Comparison of ENCODE assay signal across 21 cellular contexts in the genomic region with DNA sequence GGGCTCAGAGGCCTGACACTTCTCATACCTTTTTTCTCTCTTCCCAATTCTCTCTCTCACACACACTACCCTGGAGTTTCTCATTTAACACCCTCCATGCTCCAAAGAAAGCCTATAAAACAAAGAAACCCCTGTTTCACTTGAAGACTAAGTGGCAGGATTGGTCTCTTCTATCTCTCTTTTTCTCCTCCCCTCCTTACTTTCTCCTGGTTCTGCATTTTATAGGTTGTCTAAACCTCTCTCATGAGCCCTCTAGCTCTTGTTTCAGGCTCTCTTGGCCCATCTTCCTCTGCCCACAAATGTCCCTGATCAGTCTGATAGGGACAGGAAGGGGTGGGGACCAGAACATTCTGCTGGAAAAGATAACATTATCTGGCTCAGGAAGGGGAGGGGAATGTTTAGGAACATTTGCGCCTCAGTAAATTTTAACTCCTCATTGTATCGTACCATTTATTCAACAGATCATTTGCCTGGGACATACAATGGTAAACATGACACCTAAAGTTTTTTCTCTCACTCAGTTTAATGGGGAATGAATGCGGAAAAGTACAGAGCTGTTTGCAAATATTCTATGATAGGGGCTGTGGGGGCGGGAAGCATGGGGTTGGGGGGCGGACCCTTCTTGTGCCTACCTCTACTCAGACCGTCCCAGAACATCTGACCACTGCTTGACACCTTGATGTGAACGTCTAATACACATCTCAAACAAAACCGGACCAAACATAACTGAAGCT. TPM values are rescaled to one million over a fixed set of nuclear protein-coding genes. Genes with fewer than 3 reads are reported as not detected.
DNase-seq lines count a peak whose midpoint lies in the region; ATAC-seq and TF ChIP-seq lines count a peak whose summit lies in the region.
"Had no signal": no experiment of that assay in that cellular context is flagged by ENCODE, and none has a peak within 500 bp of the region (broad histone marks: within the 10 kb centered on the region; RNA-seq: fewer than 3 reads in every experiment).

No MANE protein-coding gene starts in this region.

- no peaks in the 10 kb centered on the region for H3K36me3 Mint-ChIP-seq in activated T-helper 17 cell treated with anti-CD3 and anti-CD28 coated beads, Interleukin-2, amount 50 U/mL, for 72 hours (ENCODE audit: low read depth)
- peaks cover 5% of the 10 kb centered on the region for H3K36me3 Mint-ChIP-seq in T-helper 17 cell (ENCODE audit: low read depth)

- peak overlapping the region; percentile 36 for H3K27ac Mint-ChIP-seq in activated T-helper 17 cell treated with anti-CD3 and anti-CD28 coated beads, Interleukin-2, amount 50 U/mL, for 72 hours
- no peak overlapping the region for H3K27ac Mint-ChIP-seq in T-helper 17 cell
- H3K27ac Mint-ChIP-seq: activated CD8-positive, alpha-beta T cell treated with anti-CD3 and anti-CD28 coated beads for 36 hours; B cell had no signal

- H3K36me3 ChIP-seq in right atrium auricular region (no peaks in the 10 kb centered on the region), gastrocnemius medialis (no peaks in the 10 kb centered on the region), mucosa of descending colon (ENCODE audit: low read depth) (no peaks in the 10 kb centered on the region)
- H3K36me3 ChIP-seq: breast epithelium, SJSA1, tibial artery had no signal

- in situ Hi-C loops in KBM-7 (cut with MboI; ENCODE audit: low pct_unique_long_range_greater_than_20kb, low sequenced_read_pairs) (no loop called here), gastrocnemius medialis (cut with MboI; ENCODE audit: low sequenced_read_pairs in 4 of 4) (no loop called here)

- no peak overlapping the region for H3K4me3 Mint-ChIP-seq in activated T-helper 17 cell treated with anti-CD3 and anti-CD28 coated beads, Interleukin-2, amount 50 U/mL, for 72 hours
- no peak overlapping the region for H3K4me3 Mint-ChIP-seq in T-helper 17 cell
- H3K4me3 Mint-ChIP-seq: activated CD8-positive, alpha-beta T cell treated with anti-CD3 and anti-CD28 coated beads for 36 hours; B cell; naive B cell had no signal

- H3K4me1 Mint-ChIP-seq in activated T-helper 17 cell treated with anti-CD3 and anti-CD28 coated beads, Interleukin-2, amount 50 U/mL, for 72 hours = peaks cover 10% of the 10 kb centered on the region
- H3K4me1 Mint-ChIP-seq in T-helper 17 cell = peaks cover 13% of the 10 kb centered on the region
- H3K4me1 Mint-ChIP-seq: B cell had no signal

- intact Hi-C loops in gastrocnemius medialis (cut with DNase I; ENCODE audit: low total_unique reads) (no loop called here), mucosa of descending colon (cut with DNase I, micrococcal nuclease) (no loop called here)

- DNase-seq in KBM-7 (peak; percentile 85), right atrium auricular region (ENCODE audit: low spot score) (no peak), gastrocnemius medialis (no peak), mucosa of descending colon (no peak), T-helper 17 cell (no peak)
- no peak for DNase-seq in activated CD8-positive, alpha-beta memory T cell treated with anti-CD3 and anti-CD28 coated beads for 24 hours
- DNase-seq: activated CD8-positive, alpha-beta T cell treated with anti-CD3 and anti-CD28 coated beads for 36 hours; activated T-cell treated with anti-CD3 and anti-CD28 coated beads, Interleukin-2, amount 50 U/mL, for 48 hours; dorsolateral prefrontal cortex; MV-4-11; naive B cell; NCI-H1930; NCI-H510A; posterior cingulate gyrus; tibial artery had no signal

- no peaks in the 10 kb centered on the region for H3K9me3 Mint-ChIP-seq in activated T-helper 17 cell treated with anti-CD3 and anti-CD28 coated beads, Interleukin-2, amount 50 U/mL, for 72 hours

- no peak overlapping the region for H3K4me3 ChIP-seq in right atrium auricular region
- H3K4me3 ChIP-seq in gastrocnemius medialis = no peak overlapping the region
- H3K4me3 ChIP-seq in mucosa of descending colon = no peak overlapping the region
- H3K4me3 ChIP-seq: breast epithelium, dorsolateral prefrontal cortex, GM12878, SJSA1, tibial artery had no signal

- TF ChIP-seq CTCF in right atrium auricular region (IDR thresholded peaks at IDR 0.05) = no peak
- TF ChIP-seq CTCF in gastrocnemius medialis (IDR thresholded peaks at IDR 0.05 in 4 of 5, conservative IDR thresholded peaks at IDR 0.05 in 1 of 5) = no peak
- no peak for TF ChIP-seq CTCF in mucosa of descending colon (IDR thresholded peaks at IDR 0.05)

- H3K27me3 ChIP-seq in right atrium auricular region = no peaks in the 10 kb centered on the region
- no peaks in the 10 kb centered on the region for H3K27me3 ChIP-seq in gastrocnemius medialis
- H3K27me3 ChIP-seq: breast epithelium, dorsolateral prefrontal cortex, SJSA1 had no signal

- H3K27me3 Mint-ChIP-seq in activated T-helper 17 cell treated with anti-CD3 and anti-CD28 coated beads, Interleukin-2, amount 50 U/mL, for 72 hours = no peaks in the 10 kb centered on the region
- peaks cover 9% of the 10 kb centered on the region for H3K27me3 Mint-ChIP-seq in T-helper 17 cell
- H3K27me3 Mint-ChIP-seq: activated CD8-positive, alpha-beta T cell treated with anti-CD3 and anti-CD28 coated beads for 36 hours had no signal

- no peak for ATAC-seq in activated T-helper 17 cell treated with anti-CD3 and anti-CD28 coated beads, Interleukin-2, amount 50 U/mL, for 72 hours (replicated peaks)
- ATAC-seq in gastrocnemius medialis = peak; percentile 56 to 86
- no peak for ATAC-seq in mucosa of descending colon
- ATAC-seq in GM19351 (IDR thresholded peaks at IDR 0.05; ENCODE audit: unreplicated experiment) = no peak
- no peak for ATAC-seq in T-helper 17 cell
- ATAC-seq: activated CD8-positive, alpha-beta T cell treated with anti-CD3 and anti-CD28 coated beads for 36 hours; GM12878 had no signal

- no peaks in the 10 kb centered on the region for H3K9me3 ChIP-seq in right atrium auricular region
- no peaks in the 10 kb centered on the region for H3K9me3 ChIP-seq in gastrocnemius medialis
- no peaks in the 10 kb centered on the region for H3K9me3 ChIP-seq in mucosa of descending colon
- H3K9me3 ChIP-seq in T-helper 17 cell (ENCODE audit: control insufficient read depth, low read length, poor library complexity, severe bottlenecking) = no peaks in the 10 kb centered on the region
- H3K9me3 ChIP-seq: breast epithelium, SJSA1, tibial artery had no signal

- TF ChIP-seq POLR2A in gastrocnemius medialis (IDR thresholded peaks at IDR 0.05) = no peak

- H3K4me1 ChIP-seq in right atrium auricular region (no peaks in the 10 kb centered on the region), gastrocnemius medialis (peaks cover 0 to 3% of the 10 kb centered on the region in 2 donors), mucosa of descending colon (ENCODE audit: low read depth) (peaks cover 7% of the 10 kb centered on the region)
- H3K4me1 ChIP-seq: breast epithelium, SJSA1, tibial artery had no signal

- H3K27ac ChIP-seq in right atrium auricular region = peak overlapping the region; percentile 43 to 55
- peak overlapping the region; percentile 57 to 69 (median 63) for H3K27ac ChIP-seq in gastrocnemius medialis
- H3K27ac ChIP-seq: SJSA1, tibial artery had no signal

RNA-seq across cellular contexts. Expression of a gene that starts 10.8 kb away (rescaled TPM):
- total RNA-seq in activated T-helper 17 cell treated with anti-CD3 and anti-CD28 coated beads, Interleukin-2, amount 50 U/mL, for 72 hours = 1 to 10 TPM in 1 of 2 donors, not detected in 1; 1.2 TPM
- not detected for total RNA-seq in right atrium auricular region
- not detected for total RNA-seq in gastrocnemius medialis
- total RNA-seq in mucosa of descending colon = not detected
- total RNA-seq in T-helper 17 cell = not detected
- total RNA-seq: activated CD8-positive, alpha-beta T cell treated with anti-CD3 and anti-CD28 coated beads for 36 hours; B cell; breast epithelium; SJSA1 had no signal

RNA-seq across cellular contexts. Expression of a gene that starts 14.8 kb away (rescaled TPM):
- not detected for total RNA-seq in activated T-helper 17 cell treated with anti-CD3 and anti-CD28 coated beads, Interleukin-2, amount 50 U/mL, for 72 hours
- total RNA-seq in right atrium auricular region = 1 to 10 TPM in 1 of 2 donors, under 1 TPM in 1; 0.79 to 1.7 TPM
- total RNA-seq in gastrocnemius medialis = under 1 TPM in 1 of 4 donors, not detected in 3; 0.97 TPM
- total RNA-seq in mucosa of descending colon = 1 to 10 TPM in 1 of 3 donors, not detected in 2; 1.0 TPM
- not detected for total RNA-seq in T-helper 17 cell
- total RNA-seq: activated CD8-positive, alpha-beta T cell treated with anti-CD3 and anti-CD28 coated beads for 36 hours; B cell; SJSA1 had no signal

RNA-seq across cellular contexts. Expression of a gene that starts 24.8 kb away (rescaled TPM):
- 100 to 1,000 TPM in 1 of 2 donors, 10 to 100 TPM in 1; 81.2 to 166 TPM for total RNA-seq in activated T-helper 17 cell treated with anti-CD3 and anti-CD28 coated beads, Interleukin-2, amount 50 U/mL, for 72 hours
- total RNA-seq in right atrium auricular region (1 to 10 TPM in 1 of 2 donors, under 1 TPM in 1; 0.19 to 2.0 TPM), gastrocnemius medialis (under 1 TPM in 3 of 4 donors, not detected in 1; 0.02 to 0.25 (median 0.07) TPM), mucosa of descending colon (1 to 10 TPM; 3.3 to 7.1 (median 3.5) TPM), T-helper 17 cell (100 to 1,000 TPM in 1 of 2 donors, 10 to 100 TPM in 1; 83.4 to 116 TPM)

RNA-seq across cellular contexts. Expression of a gene that starts 42.7 kb away (rescaled TPM):
- total RNA-seq in activated T-helper 17 cell treated with anti-CD3 and anti-CD28 coated beads, Interleukin-2, amount 50 U/mL, for 72 hours = 10 to 100 TPM; 23.2 to 27.5 TPM
- 100 to 1,000 TPM in 1 of 2 donors, 10 to 100 TPM in 1; 63.4 to 104 TPM for total RNA-seq in right atrium auricular region
- total RNA-seq in gastrocnemius medialis = 100 to 1,000 TPM in 1 of 4 donors, 10 to 100 TPM in 3; 32.3 to 110 (median 65.4) TPM
- 10 to 100 TPM in 2 of 3 donors, 1 to 10 TPM in 1; 9.2 to 13.9 (median 11.7) TPM for total RNA-seq in mucosa of descending colon
- 10 to 100 TPM; 18.2 to 40.7 TPM for total RNA-seq in T-helper 17 cell

Comparison
In these comparisons a context has a peak if more than half of its experiments do, and no peak if none do; other contexts are left out.
1. ATAC-seq: peak in gastrocnemius medialis (2 of 2); none in activated T-helper 17 cell treated with anti-CD3 and anti-CD28 coated beads, Interleukin-2, amount 50 U/mL, for 72 hours (single experiment), mucosa of descending colon (single experiment), GM19351 (single experiment) and T-helper 17 cell (single experiment).
2. RNA of a gene that starts 24.8 kb away (total RNA-seq): 81.2 to 166 TPM in activated T-helper 17 cell treated with anti-CD3 and anti-CD28 coated beads, Interleukin-2, amount 50 U/mL, for 72 hours and 83.4 to 116 TPM in T-helper 17 cell; 3.3 to 7.1 TPM in mucosa of descending colon, 0.19 to 2.0 TPM in right atrium auricular region and 0.02 to 0.25 TPM in gastrocnemius medialis; every median in the first group is over 10 times any median in the second.